In genomic region chr5:135973323-135974018, GRCh38 we compare ENCODE assay signal across 1 cellular context.
TF ChIP-seq lines count a peak whose summit lies in the region.

No MANE protein-coding gene starts in this region.

TF ChIP-seq in HepG2, 621 proteins besides CTCF, POLR2A, EP300 and RAD21 (continued from another document and continues in another):
- no peak for TF ChIP-seq TCF7L2 (IDR thresholded peaks at IDR 0.05; ENCODE audit: low read depth, low read length)
- peak; percentile 91 for TF ChIP-seq IRF2 (CRISPR knock-in tag; IDR thresholded peaks at IDR 0.05)
- peak; percentile 90 for TF ChIP-seq REPIN1 (CRISPR knock-in tag; IDR thresholded peaks at IDR 0.05; ENCODE audit: borderline replicate concordance, low read depth)
- TF ChIP-seq RFX3 (CRISPR knock-in tag; IDR thresholded peaks at IDR 0.05), result peak; percentile 44
- peak; percentile 89 for TF ChIP-seq ZNF280D (CRISPR knock-in tag; IDR thresholded peaks at IDR 0.05)
- TF ChIP-seq SP2 (CRISPR knock-in tag; IDR thresholded peaks at IDR 0.05), result no peak
- TF ChIP-seq PHB2 (IDR thresholded peaks at IDR 0.05; ENCODE audit: partially characterized antibody), result no peak
- peak; percentile 75 for TF ChIP-seq FOXA1 (IDR thresholded peaks at IDR 0.05)
- TF ChIP-seq FOXA1 (CRISPR knock-in tag; IDR thresholded peaks at IDR 0.05), result peak; percentile 97
- peak; percentile 78; the same call in 1 of the 2 replicates for TF ChIP-seq ZNF747 (CRISPR knock-in tag; IDR thresholded peaks at IDR 0.05; ENCODE audit: borderline replicate concordance)
- TF ChIP-seq ELF1 (CRISPR knock-in tag; IDR thresholded peaks at IDR 0.05), result 0 out of 2 replicates have a peak, but pooled peaks have one; percentile 26
- TF ChIP-seq ZNF552 (CRISPR knock-in tag; IDR thresholded peaks at IDR 0.05; ENCODE audit: borderline replicate concordance), result 0 out of 2 replicates have a peak, but pooled peaks have one; percentile 49
- 0 out of 2 replicates have a peak, but pooled peaks have one; percentile 24 for TF ChIP-seq ZNF800 (CRISPR knock-in tag; IDR thresholded peaks at IDR 0.05)
- TF ChIP-seq BCL3 (CRISPR knock-in tag; IDR thresholded peaks at IDR 0.05), result 0 out of 2 replicates have a peak, but pooled peaks have one; percentile 64
- no peak for TF ChIP-seq BRF2 (CRISPR knock-in tag; IDR thresholded peaks at IDR 0.05)
- TF ChIP-seq HMG20B (CRISPR knock-in tag; conservative IDR thresholded peaks at IDR 0.05), result peak; percentile 71; the same call in 1 of the 2 replicates
- TF ChIP-seq TFDP2 (CRISPR knock-in tag; IDR thresholded peaks at IDR 0.05), result peak; percentile 65
- TF ChIP-seq IRF9 (CRISPR knock-in tag; IDR thresholded peaks at IDR 0.05; ENCODE audit: borderline replicate concordance), result peak; percentile 69; the same call in 1 of the 2 replicates
- no peak for TF ChIP-seq JDP2 (CRISPR knock-in tag; IDR thresholded peaks at IDR 0.05; ENCODE audit: borderline replicate concordance)
- TF ChIP-seq ZNF318 (CRISPR knock-in tag; IDR thresholded peaks at IDR 0.05), result no peak
- TF ChIP-seq NR2F6 (IDR thresholded peaks at IDR 0.05), result peak; percentile 74
- TF ChIP-seq NR2F6 (CRISPR knock-in tag; IDR thresholded peaks at IDR 0.05), result peak; percentile 88
- TF ChIP-seq ZNF577 (CRISPR knock-in tag; IDR thresholded peaks at IDR 0.05; ENCODE audit: borderline replicate concordance, low read depth), result no peak
- peak; percentile 40; the same call in 1 of the 2 replicates for TF ChIP-seq STAT6 (CRISPR knock-in tag; IDR thresholded peaks at IDR 0.05; ENCODE audit: borderline replicate concordance)
- TF ChIP-seq LCORL (IDR thresholded peaks at IDR 0.05), result peak; percentile 82
- peak; percentile 92 for TF ChIP-seq LCORL (CRISPR knock-in tag; IDR thresholded peaks at IDR 0.05)
- peak; percentile 82; the same call in 1 of the 2 replicates for TF ChIP-seq DNMT3B (CRISPR knock-in tag; conservative IDR thresholded peaks at IDR 0.05)
- peak; percentile 38; the same call in 1 of the 2 replicates for TF ChIP-seq ZFX (CRISPR knock-in tag; IDR thresholded peaks at IDR 0.05; ENCODE audit: low read depth)
- peak; percentile 73 for TF ChIP-seq ZKSCAN1 (IDR thresholded peaks at IDR 0.05; ENCODE audit: low read length)
- TF ChIP-seq MAX (IDR thresholded peaks at IDR 0.05), result peak; percentile 94
- TF ChIP-seq ZEB1 (IDR thresholded peaks at IDR 0.05; ENCODE audit: insufficient replicate concordance, low read depth), result peak; percentile 57
- peak; percentile 84; the same call in 1 of the 2 replicates for TF ChIP-seq ZNF337 (CRISPR knock-in tag; IDR thresholded peaks at IDR 0.05; ENCODE audit: borderline replicate concordance, low read depth)
- TF ChIP-seq ZFP91 (CRISPR knock-in tag; IDR thresholded peaks at IDR 0.05; ENCODE audit: borderline replicate concordance), result peak; percentile 25; the same call in 1 of the 2 replicates
